Comparison of ENCODE assay signal across 9 cellular contexts in the genomic region with DNA sequence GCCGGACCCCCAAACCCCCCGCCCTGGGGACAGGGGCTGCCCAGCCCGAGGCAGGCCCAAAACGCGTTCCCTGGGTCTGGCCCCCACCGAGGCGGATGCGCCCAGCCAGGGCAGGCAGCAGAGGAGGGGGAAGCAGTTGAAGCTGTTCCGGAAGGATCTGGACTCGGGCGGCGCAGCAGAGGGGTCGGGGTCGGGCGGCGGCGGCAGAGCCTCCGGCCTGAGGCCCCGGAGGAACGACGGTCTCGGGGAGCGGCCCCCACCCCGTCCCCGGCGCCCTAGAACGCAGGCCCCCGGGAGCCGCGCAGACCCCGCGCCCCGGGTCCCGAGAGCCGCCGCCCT. TPM values are rescaled to one million over a fixed set of nuclear protein-coding genes. Genes with fewer than 3 reads are reported as not detected.
DNase-seq lines count a peak whose midpoint lies in the region; ATAC-seq and TF ChIP-seq lines count a peak whose summit lies in the region.
"Had no signal": no experiment of that assay in that cellular context is flagged by ENCODE, and none has a peak within 500 bp of the region (broad histone marks: within the 10 kb centered on the region; RNA-seq: fewer than 3 reads in every experiment).

No MANE protein-coding gene starts in this region.

- H3K36me3 Mint-ChIP-seq in endothelial cell (ENCODE audit: low read depth, unreplicated experiment) (no peaks in the 10 kb centered on the region), MCF 10A (ENCODE audit: insufficient read depth, unreplicated experiment) (no peaks in the 10 kb centered on the region)

- H3K27ac ChIP-seq in OCI-LY3 (ENCODE audit: low read length), result no peak overlapping the region

- intact Hi-C loops in sciatic nerve (cut with DNase I), result no loop called here
- intact Hi-C loops in MCF 10A (cut with micrococcal nuclease), result loop anchor here (10.0 kb wide), 1 partner anchor 655 kb away; no protein-coding TSS in a partner anchor

- no peaks in the 10 kb centered on the region for H4K20me1 ChIP-seq in OCI-LY3 (ENCODE audit: insufficient read depth, low read length)

- DNase-seq in GM13976 (ENCODE audit: low spot score) (peak; percentile 68), endothelial cell (ENCODE audit: low spot score) (peak; percentile 38), sciatic nerve (ENCODE audit: low spot score) (no peak), HEK293T (ENCODE audit: extremely low spot score) (no peak), kidney glomerular epithelial cell (lab: John Stamatoyannopoulos, UW) (no peak), NCI-H2081 treated with DMSO at 0.1 percent for 48 hours (lab: John Stamatoyannopoulos, UW) (no peak), MCF 10A (ENCODE audit: unreplicated experiment) (no peak)
- DNase-seq: islet precursor cell had no signal

- no peak overlapping the region for H3K27ac Mint-ChIP-seq in endothelial cell (ENCODE audit: unreplicated experiment)
- H3K27ac Mint-ChIP-seq in MCF 10A (ENCODE audit: low read depth, unreplicated experiment), result no peak overlapping the region

- H3K4me2 ChIP-seq in OCI-LY3 (ENCODE audit: low read length), result peak overlapping the region; percentile 79

- no peak overlapping the region for H2AFZ ChIP-seq in OCI-LY3 (ENCODE audit: low read depth, low read length)

- no peaks in the 10 kb centered on the region for H3K9me3 Mint-ChIP-seq in endothelial cell (ENCODE audit: unreplicated experiment)
- H3K9me3 Mint-ChIP-seq in MCF 10A (ENCODE audit: unreplicated experiment), result no peaks in the 10 kb centered on the region

- POLR2A ChIA-PET in HEK293T (lab: Yijun Ruan, JAX) (no interaction called here), MCF 10A (lab: Yijun Ruan, JAX) (no interaction called here)

- peak overlapping the region; percentile 75 for H3K4me3 ChIP-seq in OCI-LY3 (ENCODE audit: low read length)

- peak overlapping the region; percentile 57 for H3K9ac ChIP-seq in OCI-LY3 (ENCODE audit: low read length)

- H3K27me3 Mint-ChIP-seq in endothelial cell (ENCODE audit: unreplicated experiment) (peaks cover 9% of the 10 kb centered on the region), MCF 10A (ENCODE audit: insufficient read depth, unreplicated experiment) (no peaks in the 10 kb centered on the region)

- no peaks in the 10 kb centered on the region for H3K9me3 ChIP-seq in OCI-LY3 (ENCODE audit: insufficient read depth, low read length)

- peaks cover 11% of the 10 kb centered on the region for H3K27me3 ChIP-seq in OCI-LY3 (ENCODE audit: low read depth, low read length)

- TF ChIP-seq CTCF in GM13976 (IDR thresholded peaks at IDR 0.05; ENCODE audit: borderline replicate concordance, control extremely low read depth, extremely low read depth, insufficient read depth, missing control alignments) (no peak), OCI-LY3 (IDR thresholded peaks at IDR 0.05; ENCODE audit: low read depth, low read length) (no peak), endothelial cell (IDR thresholded peaks at IDR 0.05; ENCODE audit: unreplicated experiment) (no peak), MCF 10A (IDR thresholded peaks at IDR 0.05; ENCODE audit: unreplicated experiment) (no peak)

- peaks cover 6% of the 10 kb centered on the region; the same call in 1 of the 2 replicates for H3K4me1 ChIP-seq in OCI-LY3 (ENCODE audit: low read length)

- CTCF ChIA-PET in HEK293T (lab: Yijun Ruan, JAX), result no interaction called here
- CTCF ChIA-PET in MCF 10A (lab: Yijun Ruan, JAX), result no interaction called here

- no peak overlapping the region for H3K4me3 Mint-ChIP-seq in endothelial cell (ENCODE audit: unreplicated experiment)
- H3K4me3 Mint-ChIP-seq in MCF 10A (ENCODE audit: unreplicated experiment), result no peak overlapping the region

- in situ Hi-C loops in GM13976 (cut with MboI; ENCODE audit: low sequenced_read_pairs, unreplicated experiment), result loop anchor here (25.0 kb wide), 1 partner anchor 107 kb away; no protein-coding TSS in a partner anchor

- H3K4me1 Mint-ChIP-seq in endothelial cell (ENCODE audit: unreplicated experiment), result peaks cover 13% of the 10 kb centered on the region
- H3K4me1 Mint-ChIP-seq in MCF 10A (ENCODE audit: insufficient read depth, unreplicated experiment), result peaks cover 1% of the 10 kb centered on the region

- no TSS peak for BruUV-seq in MCF 10A (replicated peaks; lab: Mats Ljungman, UMichigan)

- no peaks in the 10 kb centered on the region for H3K79me2 ChIP-seq in OCI-LY3 (ENCODE audit: low read length)

- H3K36me3 ChIP-seq in OCI-LY3 (replicated peaks; ENCODE audit: low read depth, low read length), result no peaks in the 10 kb centered on the region

- peak; percentile 30 for ATAC-seq in sciatic nerve

TF ChIP-seq in HEK293T, 16 proteins besides CTCF, POLR2A, EP300 and RAD21:
- no peak for TF ChIP-seq ZNF384 (IDR thresholded peaks at IDR 0.05)
- no peak for TF ChIP-seq SUZ12 (IDR thresholded peaks at IDR 0.05)
- no peak for TF ChIP-seq HDGF (IDR thresholded peaks at IDR 0.05; ENCODE audit: borderline replicate concordance)
- no peak for TF ChIP-seq SP1 (IDR thresholded peaks at IDR 0.05)

RNA-seq across cellular contexts. Expression of a gene that starts 22.9 kb away (rescaled TPM):
- total RNA-seq in endothelial cell (ENCODE audit: unreplicated experiment) (6.8 TPM), sciatic nerve (3.9 TPM), MCF 10A (2022) (5.0 and 6.2 TPM in 2 replicates)

RNA-seq across cellular contexts. Expression of a gene that starts 47.4 kb away (rescaled TPM):
- total RNA-seq in endothelial cell (ENCODE audit: unreplicated experiment) (14.7 TPM), sciatic nerve (2.9 TPM), MCF 10A (2022) (not detected in 2 replicates)

Comparison
In these comparisons a context has a peak if more than half of its experiments do, and no peak if none do; other contexts are left out.
1. DNase-seq: peak in GM13976 (single experiment) and endothelial cell (single experiment); none in sciatic nerve (single experiment), HEK293T (single experiment), kidney glomerular epithelial cell (single experiment), NCI-H2081 treated with DMSO at 0.1 percent for 48 hours (single experiment) and MCF 10A (single experiment).